In the genomic region with DNA sequence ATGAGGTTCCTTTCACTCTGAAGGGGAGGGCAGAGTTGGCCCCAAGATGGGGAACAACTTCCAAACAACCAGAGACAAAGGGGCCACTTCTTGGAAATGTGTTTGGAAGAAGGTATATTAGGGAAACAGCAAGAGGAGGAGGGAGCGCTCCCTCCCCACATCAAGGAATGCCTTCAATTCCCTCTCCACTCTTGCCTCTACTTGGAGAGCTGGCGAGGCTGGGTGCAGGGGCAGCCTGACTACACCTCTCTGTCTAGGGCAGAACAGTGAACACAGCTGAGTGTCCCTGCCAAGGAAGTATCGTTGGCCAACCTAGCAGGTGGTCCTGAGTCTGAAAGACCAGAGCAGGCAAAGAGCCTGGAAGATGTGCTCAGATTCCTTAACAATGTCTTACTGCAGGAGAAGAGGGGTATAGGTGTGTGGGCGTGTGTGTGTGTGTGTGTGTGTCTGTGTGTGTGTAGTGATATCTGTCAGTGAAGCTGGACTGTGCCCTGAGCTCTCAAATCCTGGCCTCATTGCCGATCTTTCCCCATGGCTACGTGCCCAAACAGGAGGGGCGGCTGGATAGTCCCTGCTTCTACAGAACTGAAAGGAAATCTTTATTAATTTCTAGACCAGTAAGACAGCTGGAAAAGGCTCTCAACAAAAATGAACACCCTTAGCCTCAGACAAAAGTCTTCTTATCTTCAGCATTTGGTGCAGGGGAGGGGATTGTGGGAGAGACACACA, we compare ENCODE assay signal across 19 cellular contexts. TPM values are rescaled to one million over a fixed set of nuclear protein-coding genes. Genes with fewer than 3 reads are reported as not detected.
DNase-seq lines count a peak whose midpoint lies in the region; ATAC-seq and TF ChIP-seq lines count a peak whose summit lies in the region.
"Had no signal": no experiment of that assay in that cellular context is flagged by ENCODE, and none has a peak within 500 bp of the region (broad histone marks: within the 10 kb centered on the region; RNA-seq: fewer than 3 reads in every experiment).

No MANE protein-coding gene starts in this region.

- peak overlapping the region; percentile 26 for H3K56ac ChIP-seq in mesendoderm (ENCODE audit: low read length)

- peaks cover 23% of the 10 kb centered on the region for H3K27me3 Mint-ChIP-seq in activated naive CD4-positive, alpha-beta T cell treated with anti-CD3 and anti-CD28 coated beads, Interleukin-2, amount 50 U/mL, for 24 hours
- H3K27me3 Mint-ChIP-seq in endodermal cell (ENCODE audit: insufficient read depth): peaks cover 9% of the 10 kb centered on the region

- no peaks in the 10 kb centered on the region for H3K79me2 ChIP-seq in mesendoderm (ENCODE audit: control insufficient read depth, insufficient read depth, low read length)
- H3K79me2 ChIP-seq: parathyroid adenoma had no signal

- H3K4me2 ChIP-seq in mesendoderm (ENCODE audit: low read length): no peak overlapping the region

- no peak overlapping the region for H2AK5ac ChIP-seq in mesendoderm (ENCODE audit: low read length)

- WGBS in mesendoderm (ENCODE audit: extremely low coverage, insufficient coverage, low lambda C conversion rate): no CpG with 5 or more reads among the region's 7 CpGs
- WGBS in endodermal cell (ENCODE audit: insufficient coverage in 1 of 2, insufficient read length in 1 of 2), 2 experiments: 81 to 89% methylated on average over 6 to 7 of the region's 7 CpGs

- H2BK120ac ChIP-seq in mesendoderm (ENCODE audit: low read depth, low read length): no peak overlapping the region

- peaks cover 2% of the 10 kb centered on the region for H3K4me1 ChIP-seq in mesendoderm (ENCODE audit: control insufficient read depth, low read depth, low read length)
- H3K4me1 ChIP-seq in endodermal cell (ENCODE audit: control insufficient read depth, insufficient read depth, low read length): peaks cover 10% of the 10 kb centered on the region
- H3K4me1 ChIP-seq: parathyroid adenoma had no signal

- no peak overlapping the region for H4K5ac ChIP-seq in mesendoderm (ENCODE audit: low read length)

- peaks cover 17% of the 10 kb centered on the region for H3K9me3 ChIP-seq in endodermal cell (ENCODE audit: control insufficient read depth, low read length)

- no peaks in the 10 kb centered on the region for H3K27me3 ChIP-seq in mesendoderm (ENCODE audit: insufficient read depth, low read length, poor library complexity)
- no peaks in the 10 kb centered on the region for H3K27me3 ChIP-seq in endodermal cell (ENCODE audit: control insufficient read depth, insufficient read depth, low read length, poor library complexity, severe bottlenecking)
- H3K27me3 ChIP-seq: brain microvascular endothelial cell had no signal

- no peak overlapping the region for H4K8ac ChIP-seq in mesendoderm (ENCODE audit: low read depth, low read length)

- peaks cover 2% of the 10 kb centered on the region for H3K36me3 Mint-ChIP-seq in activated naive CD4-positive, alpha-beta T cell treated with anti-CD3 and anti-CD28 coated beads, Interleukin-2, amount 50 U/mL, for 24 hours
- H3K36me3 Mint-ChIP-seq in activated naive CD4-positive, alpha-beta T cell treated with anti-CD3 and anti-CD28 coated beads, Interleukin-2, amount 50 U/mL, for 72 hours: peaks cover 12 to 13% of the 10 kb centered on the region in 2 donors
- H3K36me3 Mint-ChIP-seq in endodermal cell (ENCODE audit: low read depth): peaks cover 19% of the 10 kb centered on the region

- H3K4me3 ChIP-seq in mesendoderm (ENCODE audit: low read length): no peak overlapping the region
- H3K4me3 ChIP-seq in endodermal cell (ENCODE audit: low read length): no peak overlapping the region
- H3K4me3 ChIP-seq: thoracic aorta had no signal

- H3K79me1 ChIP-seq in mesendoderm (ENCODE audit: low read length): no peaks in the 10 kb centered on the region

- H3K4me3 Mint-ChIP-seq in activated naive CD4-positive, alpha-beta T cell treated with anti-CD3 and anti-CD28 coated beads, Interleukin-2, amount 50 U/mL, for 24 hours: no peak overlapping the region
- H3K4me3 Mint-ChIP-seq in endodermal cell: no peak overlapping the region
- H3K4me3 Mint-ChIP-seq: mesothelial cell of epicardium, T-helper 17 cell had no signal

- peak overlapping the region; percentile 68 for H3K27ac Mint-ChIP-seq in activated naive CD4-positive, alpha-beta T cell treated with anti-CD3 and anti-CD28 coated beads, Interleukin-2, amount 50 U/mL, for 24 hours
- H3K27ac Mint-ChIP-seq in activated naive CD4-positive, alpha-beta T cell treated with anti-CD3 and anti-CD28 coated beads, Interleukin-2, amount 50 U/mL, for 72 hours: no peak overlapping the region
- H3K27ac Mint-ChIP-seq in endodermal cell: no peak overlapping the region
- H3K27ac Mint-ChIP-seq: mesothelial cell of epicardium, T-helper 17 cell had no signal

- DNase-seq in activated naive CD4-positive, alpha-beta T cell treated with anti-CD3 and anti-CD28 coated beads, Interleukin-2, amount 50 U/mL, for 72 hours (ENCODE audit: low spot score in 2 of 2): no peak
- DNase-seq in mesendoderm: no peak
- DNase-seq in GOT3 (lab: John Stamatoyannopoulos, UW): no peak
- no peak for DNase-seq in Kasumi-1 (lab: John Stamatoyannopoulos, UW)
- no peak for DNase-seq in endodermal cell
- DNase-seq: activated CD4-positive, CD25-positive, alpha-beta regulatory T cell treated with anti-CD3 and anti-CD28 coated beads, Interleukin-2, amount 50 U/mL, for 72 hours; brain microvascular endothelial cell; COR-L47; effector CD4-positive, alpha-beta T cell; GDM1; NCI-H187 treated with DMSO at 0.1 percent for 48 hours; T-helper 17 cell had no signal

- H3K23ac ChIP-seq in mesendoderm (ENCODE audit: low read length): no peak overlapping the region

- no peak for ATAC-seq in activated naive CD4-positive, alpha-beta T cell treated with anti-CD3 and anti-CD28 coated beads, Interleukin-2, amount 50 U/mL, for 72 hours
- ATAC-seq: T-helper 17 cell had no signal

- no peak overlapping the region for H2BK5ac ChIP-seq in mesendoderm (ENCODE audit: low read length)

- H3K36me3 ChIP-seq in mesendoderm (ENCODE audit: control insufficient read depth, insufficient read depth, low read length) (no peaks in the 10 kb centered on the region), endodermal cell (ENCODE audit: control insufficient read depth, insufficient read depth, low read length) (no peaks in the 10 kb centered on the region)
- H3K36me3 ChIP-seq: brain microvascular endothelial cell, thoracic aorta had no signal

- H3K9me3 Mint-ChIP-seq in activated naive CD4-positive, alpha-beta T cell treated with anti-CD3 and anti-CD28 coated beads, Interleukin-2, amount 50 U/mL, for 24 hours: peaks cover 7% of the 10 kb centered on the region
- peaks cover 15 to 24% of the 10 kb centered on the region in 2 donors for H3K9me3 Mint-ChIP-seq in activated naive CD4-positive, alpha-beta T cell treated with anti-CD3 and anti-CD28 coated beads, Interleukin-2, amount 50 U/mL, for 72 hours
- H3K9me3 Mint-ChIP-seq in endodermal cell: peaks cover 27% of the 10 kb centered on the region

- no peak for TF ChIP-seq CTCF in endodermal cell (conservative IDR thresholded peaks at IDR 0.05)

- no peak overlapping the region for H3K4ac ChIP-seq in mesendoderm (ENCODE audit: low read depth, low read length)

- no peak overlapping the region for H3K18ac ChIP-seq in mesendoderm (ENCODE audit: low read length)

- no peak overlapping the region for H2BK15ac ChIP-seq in mesendoderm (replicated peaks; ENCODE audit: low read depth)

- H3K27ac ChIP-seq in cingulate gyrus (ENCODE audit: low read depth, low read length) (peak overlapping the region; percentile 69), mesendoderm (ENCODE audit: low read depth, low read length) (no peak overlapping the region), temporal lobe (ENCODE audit: low read depth, low read length) (peak overlapping the region; percentile 13), endodermal cell (ENCODE audit: low read depth, low read length) (no peak overlapping the region)
- H3K27ac ChIP-seq: brain microvascular endothelial cell, parathyroid adenoma, RWPE1, thoracic aorta had no signal

- H3K9ac ChIP-seq in mesendoderm (ENCODE audit: low read length): no peak overlapping the region
- no peak overlapping the region for H3K9ac ChIP-seq in endodermal cell (ENCODE audit: extremely low read depth, low read length, poor library complexity, severe bottlenecking)
- H3K9ac ChIP-seq: parathyroid adenoma had no signal

- peaks cover 9% of the 10 kb centered on the region for H3K4me1 Mint-ChIP-seq in activated naive CD4-positive, alpha-beta T cell treated with anti-CD3 and anti-CD28 coated beads, Interleukin-2, amount 50 U/mL, for 24 hours
- H3K4me1 Mint-ChIP-seq in endodermal cell: peaks cover 22% of the 10 kb centered on the region
- H3K4me1 Mint-ChIP-seq: T-helper 17 cell had no signal

RNA-seq across cellular contexts. Expression of a gene that starts 46.8 kb away (rescaled TPM):
- total RNA-seq in activated naive CD4-positive, alpha-beta T cell treated with anti-CD3 and anti-CD28 coated beads, Interleukin-2, amount 50 U/mL, for 72 hours: not detected
- polyA plus RNA-seq in mesendoderm (2013, experiment 1 of 2): 0.46 TPM
- 0.52 TPM for polyA plus RNA-seq in mesendoderm (2013, experiment 2 of 2)
- 2.0 TPM for total RNA-seq in temporal lobe
- total RNA-seq in endodermal cell: 10 to 100 TPM; 55.3 to 79.0 TPM
- polyA plus RNA-seq in endodermal cell (2013, experiment 1 of 2): 13.7 TPM
- polyA plus RNA-seq in endodermal cell (2013, experiment 2 of 2): 14.2 TPM
- total RNA-seq: T-helper 17 cell had no signal

RNA-seq across cellular contexts. Expression of a gene that starts 59.2 kb away (rescaled TPM):
- under 1 TPM in 1 of 2 donors, not detected in 1; 0.14 TPM for total RNA-seq in activated naive CD4-positive, alpha-beta T cell treated with anti-CD3 and anti-CD28 coated beads, Interleukin-2, amount 50 U/mL, for 72 hours
- polyA plus RNA-seq in mesendoderm (2013, experiment 1 of 2): 0.58 TPM
- 0.43 TPM for polyA plus RNA-seq in mesendoderm (2013, experiment 2 of 2)
- 192 TPM for total RNA-seq in temporal lobe
- total RNA-seq in endodermal cell: 10 to 100 TPM in 1 of 2 donors, 1 to 10 TPM in 1; 7.1 to 13.5 TPM
- polyA plus RNA-seq in endodermal cell (2013, experiment 1 of 2): 8.8 TPM
- polyA plus RNA-seq in endodermal cell (2013, experiment 2 of 2): 9.6 TPM

Comparison
In these comparisons a context has a peak if more than half of its experiments do, and no peak if none do; other contexts are left out.
1. H3K27ac ChIP-seq: peak in cingulate gyrus (single experiment) and temporal lobe (single experiment); none in mesendoderm (single experiment) and endodermal cell (single experiment).
2. RNA of a gene that starts 46.8 kb away (total RNA-seq): 55.3 to 79.0 TPM in endodermal cell; 2.0 TPM in temporal lobe (single experiment) and not detected in activated naive CD4-positive, alpha-beta T cell treated with anti-CD3 and anti-CD28 coated beads, Interleukin-2, amount 50 U/mL, for 72 hours; every median in the first group is over 10 times any median in the second.
3. RNA of a gene that starts 59.2 kb away (total RNA-seq): 192 TPM in temporal lobe (single experiment); 7.1 to 13.5 TPM in endodermal cell and 0.14 TPM in activated naive CD4-positive, alpha-beta T cell treated with anti-CD3 and anti-CD28 coated beads, Interleukin-2, amount 50 U/mL, for 72 hours; every median in the first group is over 10 times any median in the second.